8 cellular contexts compared by ENCODE assay signal in the genomic region with DNA sequence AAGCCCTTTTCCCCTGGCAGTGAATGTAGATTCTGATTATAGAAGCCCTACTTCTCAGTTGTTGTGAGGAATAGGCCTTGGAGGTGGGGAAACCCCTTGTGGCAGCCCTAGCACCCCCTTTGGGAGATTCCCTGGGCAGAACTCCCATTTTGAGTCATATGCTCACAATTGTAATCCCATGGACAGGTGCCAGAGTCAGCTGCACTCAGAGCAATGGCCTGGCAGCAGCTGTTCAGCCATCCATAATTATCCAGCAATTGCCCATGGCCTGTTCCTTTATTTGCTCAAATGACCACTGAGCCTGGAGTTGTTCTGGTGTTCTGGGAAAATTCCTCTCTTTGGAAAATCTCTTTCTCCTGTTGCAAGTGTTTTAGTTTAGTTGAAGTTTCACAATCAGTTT.
DNase-seq lines count a peak whose midpoint lies in the region; ATAC-seq and TF ChIP-seq lines count a peak whose summit lies in the region.

No MANE protein-coding gene starts in this region.

- ATAC-seq in stimulated activated naive CD8-positive, alpha-beta T cell treated with anti-CD3 and anti-CD28 coated beads, Interleukin-15, amount 100 ng/mL, for 72 hours, result peak; percentile 66
- no peak for ATAC-seq in HG03095 (IDR thresholded peaks at IDR 0.05; ENCODE audit: unreplicated experiment)
- no peak for ATAC-seq in T-cell (replicated peaks in 1 of 4)

- H3K27ac Mint-ChIP-seq in brain (peak overlapping the region in 4 of 5 experiments; percentile 53 to 96 (median 94)), T-cell (no peak overlapping the region)
- no peak overlapping the region for H3K27ac Mint-ChIP-seq in stimulated activated naive CD8-positive, alpha-beta T cell treated with anti-CD3 and anti-CD28 coated beads, Interleukin-15, amount 100 ng/mL, for 72 hours

- H3K36me3 Mint-ChIP-seq in brain, result peaks cover 59% of the 10 kb centered on the region
- H3K36me3 Mint-ChIP-seq in T-cell, result peaks cover 30% of the 10 kb centered on the region

- no peaks in the 10 kb centered on the region for H3K36me3 ChIP-seq in MG63

- H3K9me3 ChIP-seq in MG63, result no peaks in the 10 kb centered on the region

- H3K9me3 Mint-ChIP-seq in brain (peaks cover 2 to 5% (median 4%) of the 10 kb centered on the region in 5 experiments), T-cell (no peaks in the 10 kb centered on the region)
- H3K9me3 Mint-ChIP-seq in stimulated activated naive CD8-positive, alpha-beta T cell treated with anti-CD3 and anti-CD28 coated beads, Interleukin-15, amount 100 ng/mL, for 72 hours, result no peaks in the 10 kb centered on the region

- H3K4me1 Mint-ChIP-seq in brain (peaks cover 57% of the 10 kb centered on the region), T-cell (peaks cover 0 to 2% (median 0%) of the 10 kb centered on the region in 3 donors)
- peaks cover 11% of the 10 kb centered on the region for H3K4me1 Mint-ChIP-seq in stimulated activated naive CD8-positive, alpha-beta T cell treated with anti-CD3 and anti-CD28 coated beads, Interleukin-15, amount 100 ng/mL, for 72 hours

- peak; percentile 94 for DNase-seq in DMS 273 (lab: John Stamatoyannopoulos, UW; ENCODE audit: unreplicated experiment)
- peak; percentile 77 for DNase-seq in MG63
- DNase-seq in islet precursor cell, result peak; percentile 63
- peak in 1 of 2 donors; percentile 32 for DNase-seq in stimulated activated naive CD8-positive, alpha-beta T cell treated with anti-CD3 and anti-CD28 coated beads, Interleukin-15, amount 100 ng/mL, for 72 hours
- DNase-seq in NAMALWA (ENCODE audit: low spot score), result no peak
- DNase-seq in T-cell, result no peak

- TF ChIP-seq CTCF in brain (conservative IDR thresholded peaks at IDR 0.05), result no peak

- POLR2A ChIA-PET in T-cell (lab: Charles Lee), result no interaction called here

- H3K4me3 ChIP-seq in MG63, result no peak overlapping the region

- no peaks in the 10 kb centered on the region for H3K27me3 ChIP-seq in MG63

- CTCF ChIA-PET in T-cell (lab: Charles Lee), result no interaction called here

- no peaks in the 10 kb centered on the region for H3K27me3 Mint-ChIP-seq in brain
- H3K27me3 Mint-ChIP-seq in stimulated activated naive CD8-positive, alpha-beta T cell treated with anti-CD3 and anti-CD28 coated beads, Interleukin-15, amount 100 ng/mL, for 72 hours, result no peaks in the 10 kb centered on the region
- no peaks in the 10 kb centered on the region for H3K27me3 Mint-ChIP-seq in T-cell

- H3K4me3 Mint-ChIP-seq in brain (peak overlapping the region in 3 of 5 experiments; percentile 36 to 73 (median 49)), T-cell (no peak overlapping the region)
- H3K4me3 Mint-ChIP-seq in stimulated activated naive CD8-positive, alpha-beta T cell treated with anti-CD3 and anti-CD28 coated beads, Interleukin-15, amount 100 ng/mL, for 72 hours, result no peak overlapping the region

Comparison
In these comparisons a context has a peak if more than half of its experiments do, and no peak if none do; other contexts are left out.
1. DNase-seq: peak in DMS 273 (single experiment), MG63 (single experiment) and islet precursor cell (single experiment); none in NAMALWA (single experiment) and T-cell (0 of 34).
2. H3K27ac Mint-ChIP-seq: peak in brain (4 of 5); none in stimulated activated naive CD8-positive, alpha-beta T cell treated with anti-CD3 and anti-CD28 coated beads, Interleukin-15, amount 100 ng/mL, for 72 hours (0 of 2) and T-cell (0 of 2).
3. H3K4me3 Mint-ChIP-seq: peak in brain (3 of 5); none in stimulated activated naive CD8-positive, alpha-beta T cell treated with anti-CD3 and anti-CD28 coated beads, Interleukin-15, amount 100 ng/mL, for 72 hours (0 of 2) and T-cell (0 of 3).